Comparison of ENCODE assay signal across 16 cellular contexts in the genomic region with DNA sequence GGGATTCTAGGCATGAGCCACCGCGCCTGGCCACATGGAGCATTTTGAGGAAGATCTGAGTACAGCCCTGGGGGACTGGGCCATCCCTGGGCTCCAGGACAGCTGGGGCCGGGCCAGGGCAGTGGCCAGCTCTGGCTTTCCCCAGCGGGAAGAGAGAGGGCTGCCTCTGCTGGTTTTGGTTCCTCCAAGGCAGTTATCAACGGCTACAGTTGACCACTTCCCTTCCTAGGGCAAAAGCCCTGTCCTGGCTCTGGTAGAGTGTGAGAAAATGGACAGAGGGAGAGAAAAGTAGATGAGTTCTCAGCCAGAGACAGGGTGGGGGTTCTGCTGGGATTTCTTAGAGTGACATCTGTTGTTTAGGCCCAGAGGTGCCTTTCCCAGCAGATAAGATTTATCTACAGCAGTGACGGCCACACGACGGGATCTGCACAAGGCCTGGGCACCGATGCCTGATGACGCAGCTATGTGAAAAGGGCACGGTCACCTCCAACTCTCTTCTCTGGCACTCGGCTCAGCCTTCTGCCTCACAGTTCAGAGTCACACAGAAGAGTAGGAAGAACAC. TPM values are rescaled to one million over a fixed set of nuclear protein-coding genes. Genes with fewer than 3 reads are reported as not detected.
DNase-seq lines count a peak whose midpoint lies in the region; ATAC-seq, FAIRE-seq and TF ChIP-seq lines count a peak whose summit lies in the region.
"Had no signal": no experiment of that assay in that cellular context is flagged by ENCODE, and none has a peak within 500 bp of the region (broad histone marks: within the 10 kb centered on the region; RNA-seq: fewer than 3 reads in every experiment).

No MANE protein-coding gene starts in this region.

- 47 to 51% methylated on average over 12 of the region's 12 CpGs for WGBS in heart right ventricle, 2 donors
- no CpG with 5 or more reads among the region's 12 CpGs for WGBS in trophoblast cell (ENCODE audit: extremely low coverage, insufficient coverage, insufficient read length)

- H3K14ac ChIP-seq in trophoblast cell (ENCODE audit: low read length) = no peak overlapping the region

- H3K4me3 ChIP-seq in Peyer's patch (no peak overlapping the region), heart right ventricle (no peak overlapping the region), trophoblast cell (ENCODE audit: low read depth, low read length) (no peak overlapping the region)

- H4K12ac ChIP-seq in trophoblast cell (ENCODE audit: low read depth, low read length) = no peak overlapping the region

- peak; percentile 15 to 87 (median 56) for ATAC-seq in heart right ventricle
- no peak for ATAC-seq in GM18873 (IDR thresholded peaks at IDR 0.05; ENCODE audit: low FRiP score, unreplicated experiment)

- no peak overlapping the region for H4K91ac ChIP-seq in trophoblast cell (ENCODE audit: low read depth, low read length)

- H3K79me1 ChIP-seq in trophoblast cell (ENCODE audit: low read length) = peaks cover 2% of the 10 kb centered on the region

- H3K4me1 Mint-ChIP-seq in CD14-positive monocyte = peaks cover 94% of the 10 kb centered on the region

- H3K23ac ChIP-seq in trophoblast cell (ENCODE audit: low read length) = no peak overlapping the region

- H3K27ac Mint-ChIP-seq in CD14-positive monocyte = peak overlapping the region; percentile 94 to 98 (median 97)
- H3K27ac Mint-ChIP-seq: CD4-positive, alpha-beta T cell; stimulated activated naive CD8-positive, alpha-beta T cell treated with anti-CD3 and anti-CD28 coated beads, Interleukin-15, Interleukin-2, amounts not matched to agents 100 ng/mL and 50 ng/mL, for 24 hours had no signal

- H3K4me3 Mint-ChIP-seq in CD14-positive monocyte = peak overlapping the region; percentile 13 to 76
- H3K4me3 Mint-ChIP-seq: stimulated activated naive CD8-positive, alpha-beta T cell treated with anti-CD3 and anti-CD28 coated beads, Interleukin-15, Interleukin-2, amounts not matched to agents 100 ng/mL and 50 ng/mL, for 24 hours had no signal

- peak; percentile 78 for DNase-seq in CD14-positive monocyte (ENCODE audit: low spot score)
- peak in 1 of 3 donors; percentile 53 for DNase-seq in Peyer's patch
- peak; percentile 38 to 69 for DNase-seq in heart right ventricle
- peak; percentile 11 to 26 for DNase-seq in trophoblast cell
- no peak for DNase-seq in RPMI8226
- no peak for DNase-seq in D721Med (ENCODE audit: insufficient read length, low spot score)
- no peak for DNase-seq in A172 (ENCODE audit: low spot score)
- DNase-seq: CD4-positive, alpha-beta T cell; T-helper 2 cell had no signal

- H3K36me3 ChIP-seq in Peyer's patch = no peaks in the 10 kb centered on the region
- no peaks in the 10 kb centered on the region for H3K36me3 ChIP-seq in heart right ventricle
- no peaks in the 10 kb centered on the region for H3K36me3 ChIP-seq in trophoblast cell (ENCODE audit: control insufficient read depth in 1 of 2, insufficient read depth in 2 of 2, low read length in 2 of 2)

- H2BK120ac ChIP-seq in trophoblast cell (ENCODE audit: insufficient read depth, low read length, poor library complexity) = no peak overlapping the region

- H3K18ac ChIP-seq in trophoblast cell (ENCODE audit: low read length) = no peak overlapping the region

- no peak for TF ChIP-seq CTCF in CD14-positive monocyte (IDR thresholded peaks at IDR 0.05)
- TF ChIP-seq CTCF in Peyer's patch (IDR thresholded peaks at IDR 0.05) = no peak
- TF ChIP-seq CTCF in heart right ventricle (IDR thresholded peaks at IDR 0.05) = no peak
- no peak for TF ChIP-seq CTCF in D721Med (IDR thresholded peaks at IDR 0.05; ENCODE audit: insufficient read depth, missing control alignments)

- H3K27me3 ChIP-seq in Peyer's patch = no peaks in the 10 kb centered on the region
- no peaks in the 10 kb centered on the region for H3K27me3 ChIP-seq in heart right ventricle
- no peaks in the 10 kb centered on the region for H3K27me3 ChIP-seq in trophoblast cell (ENCODE audit: insufficient read depth, low read length)

- intact Hi-C loops in CD14-positive monocyte (cut with micrococcal nuclease) (loop anchor here in 1 of 2 donors (5.0 to 10.0 kb wide), 2 partner anchors 48 to 140 kb away; a partner anchor contains a TSS), heart right ventricle (cut with DNase I) (loop anchor here in 5 of 10 donors (2.0 to 10.0 kb wide), 7 partner anchors 54 to 230 kb away; a partner anchor contains a TSS)

- no peak for TF ChIP-seq POLR2A in Peyer's patch (IDR thresholded peaks at IDR 0.05)

- no peak overlapping the region for H3K4me2 ChIP-seq in trophoblast cell (ENCODE audit: low read length)

- FAIRE-seq in D721Med (lab: Jason Lieb, UNC) = no peak
- FAIRE-seq: astrocyte, endometrium, GM19239 had no signal

- H3K4ac ChIP-seq in trophoblast cell (ENCODE audit: low read depth, low read length) = no peak overlapping the region

- no peak overlapping the region for H4K8ac ChIP-seq in trophoblast cell (ENCODE audit: low read depth, low read length)

- H3K9ac ChIP-seq in trophoblast cell (ENCODE audit: low read length) = no peak overlapping the region

- H3K4me1 ChIP-seq in Peyer's patch = peaks cover 0 to 21% (median 8%) of the 10 kb centered on the region in 4 donors
- peaks cover 9 to 90% (median 25%) of the 10 kb centered on the region in 9 donors for H3K4me1 ChIP-seq in heart right ventricle
- peaks cover 2 to 8% of the 10 kb centered on the region in 2 experiments for H3K4me1 ChIP-seq in trophoblast cell (ENCODE audit: control insufficient read depth in 1 of 2, insufficient read depth in 2 of 2, low read length in 2 of 2)

- H3K36me3 Mint-ChIP-seq in CD14-positive monocyte = peaks cover 0 to 3% of the 10 kb centered on the region in 2 donors

- H3K27me3 Mint-ChIP-seq in CD14-positive monocyte (ENCODE audit: low read depth in 3 of 3) = no peaks in the 10 kb centered on the region
- H3K27me3 Mint-ChIP-seq: CD4-positive, alpha-beta T cell; stimulated activated naive CD8-positive, alpha-beta T cell treated with anti-CD3 and anti-CD28 coated beads, Interleukin-15, Interleukin-2, amounts not matched to agents 100 ng/mL and 50 ng/mL, for 24 hours had no signal

- H2BK12ac ChIP-seq in trophoblast cell (ENCODE audit: low read length) = no peak overlapping the region

- H2AK5ac ChIP-seq in trophoblast cell (ENCODE audit: low read length) = no peak overlapping the region

- H2BK5ac ChIP-seq in trophoblast cell (ENCODE audit: low read depth, low read length, poor library complexity) = no peak overlapping the region

- H3K9me3 ChIP-seq in Peyer's patch (no peaks in the 10 kb centered on the region), heart right ventricle (no peaks in the 10 kb centered on the region), trophoblast cell (ENCODE audit: insufficient read depth, low read depth, low read length) (no peaks in the 10 kb centered on the region)

- H3K79me2 ChIP-seq in trophoblast cell (ENCODE audit: control insufficient read depth, insufficient read depth, low read length, poor library complexity) = no peaks in the 10 kb centered on the region

- H3K27ac ChIP-seq in Peyer's patch (peak overlapping the region in 3 of 4 donors; percentile 42 to 49 (median 43)), heart right ventricle (peak overlapping the region; percentile 32 to 88 (median 71)), trophoblast cell (ENCODE audit: low read depth, low read length) (no peak overlapping the region)

- no peaks in the 10 kb centered on the region for H3K9me3 Mint-ChIP-seq in CD14-positive monocyte
- H3K9me3 Mint-ChIP-seq: CD4-positive, alpha-beta T cell; stimulated activated naive CD8-positive, alpha-beta T cell treated with anti-CD3 and anti-CD28 coated beads, Interleukin-15, Interleukin-2, amounts not matched to agents 100 ng/mL and 50 ng/mL, for 24 hours had no signal

- H2AFZ ChIP-seq in trophoblast cell (ENCODE audit: insufficient read depth, low read length, poor library complexity) = no peak overlapping the region

RNA-seq across cellular contexts. Expression of a gene that starts 5.5 kb away (rescaled TPM):
- polyA plus RNA-seq in CD14-positive monocyte = 100 to 1,000 TPM; 121 to 167 TPM
- 10 to 100 TPM in 1 of 4 donors, 1 to 10 TPM in 3; 2.6 to 16.5 (median 4.7) TPM for total RNA-seq in Peyer's patch
- 10 to 100 TPM in 5 of 10 donors, 1 to 10 TPM in 5; 5.1 to 74.1 (median 9.0) TPM for total RNA-seq in heart right ventricle
- polyA plus RNA-seq in heart right ventricle = 10 to 100 TPM; 15.4 to 17.9 TPM
- polyA plus RNA-seq in trophoblast cell (2013) = 0.99 and 1.2 TPM in 2 replicates
- 0.14 and 0.95 TPM in 2 replicates for total RNA-seq in A172 (2014; rRNA removed; shearing (Covaris generic))
- total RNA-seq: MCF 10A had no signal
- polyA plus RNA-seq: neural cell had no signal

RNA-seq across cellular contexts. Expression of a gene that starts 48.3 kb away (rescaled TPM):
- polyA plus RNA-seq in CD14-positive monocyte = 100 to 1,000 TPM; 128 to 139 TPM
- total RNA-seq in Peyer's patch = 100 to 1,000 TPM; 174 to 361 (median 217) TPM
- 100 to 1,000 TPM; 116 to 248 (median 137) TPM for total RNA-seq in heart right ventricle
- polyA plus RNA-seq in heart right ventricle = 10 to 100 TPM; 66.0 to 84.2 TPM
- polyA plus RNA-seq in trophoblast cell (2013) = 119 and 124 TPM in 2 replicates
- total RNA-seq in A172 (2014; rRNA removed; shearing (Covaris generic)) = 195 and 212 TPM in 2 replicates

Comparison
In these comparisons a context has a peak if more than half of its experiments do, and no peak if none do; other contexts are left out.
1. DNase-seq: peak in CD14-positive monocyte (single experiment), heart right ventricle (2 of 2) and trophoblast cell (2 of 2); none in RPMI8226 (single experiment), D721Med (single experiment) and A172 (single experiment).